ENCODE assay signal across 2 cellular contexts in genomic region chr19:46413262-46414031, GRCh38.
TF ChIP-seq lines count a peak whose summit lies in the region.

Gene CCDC8 (minus strand): TSS chr19:46413564. CDS start chr19:46412810, 754 bp downstream.

TF ChIP-seq in HEK293, 187 proteins besides CTCF, POLR2A, EP300 and RAD21 (continued from another document and continues in another):
- 0 out of 2 replicates have a peak, but pooled peaks have one; percentile 10 for TF ChIP-seq ZNF148 (tag by site-specific recombination; IDR thresholded peaks at IDR 0.05; ENCODE audit: borderline replicate concordance)
- TF ChIP-seq ZNF394 (tag by site-specific recombination; IDR thresholded peaks at IDR 0.05; ENCODE audit: borderline replicate concordance): no peak; the same call in 1 of the 2 replicates
- TF ChIP-seq ZNF529 (tag by site-specific recombination; IDR thresholded peaks at IDR 0.05; ENCODE audit: insufficient replicate concordance): no peak
- TF ChIP-seq ZNF223 (tag by site-specific recombination; IDR thresholded peaks at IDR 0.05): no peak
- peak; percentile 51; the same call in 1 of the 2 replicates for TF ChIP-seq KLF17 (tag by site-specific recombination; IDR thresholded peaks at IDR 0.05)
- TF ChIP-seq ZNF416 (tag by site-specific recombination; IDR thresholded peaks at IDR 0.05): no peak
- TF ChIP-seq ZNF211 (tag by site-specific recombination; IDR thresholded peaks at IDR 0.05; ENCODE audit: low read depth): no peak
- TF ChIP-seq ZNF266 (tag by site-specific recombination; IDR thresholded peaks at IDR 0.05; ENCODE audit: low read depth): no peak
- peak; percentile 93 for TF ChIP-seq GLIS2 (tag by site-specific recombination; IDR thresholded peaks at IDR 0.05)
- no peak for TF ChIP-seq ZNF488 (tag by site-specific recombination; IDR thresholded peaks at IDR 0.05)
- no peak for TF ChIP-seq ZNF184 (tag by site-specific recombination; IDR thresholded peaks at IDR 0.05)
- no peak for TF ChIP-seq ZNF18 (tag by site-specific recombination; IDR thresholded peaks at IDR 0.05)
- TF ChIP-seq PBX3 (CRISPR knock-in tag; IDR thresholded peaks at IDR 0.05): peak; percentile 99

TF ChIP-seq in K562, 482 proteins besides CTCF, POLR2A, EP300 and RAD21 (continued from another document and continues in another):
- TF ChIP-seq AFF1 (IDR thresholded peaks at IDR 0.05; ENCODE audit: low read depth in 1 of 2, partially characterized antibody in 2 of 2): peak; percentile 16 to 56
- TF ChIP-seq PHF8 (IDR thresholded peaks at IDR 0.05; ENCODE audit: borderline replicate concordance, low read length): peak; percentile 82
- TF ChIP-seq TFE3 (CRISPR knock-in tag; IDR thresholded peaks at IDR 0.05): no peak
- no peak for TF ChIP-seq ZBTB8A (IDR thresholded peaks at IDR 0.05; ENCODE audit: partially characterized antibody)
- TF ChIP-seq NBN (IDR thresholded peaks at IDR 0.05; ENCODE audit: low read depth): peak; percentile 67; the same call in 1 of the 2 replicates
- peak in 1 of 2 experiments; percentile 8; a peak in 1 of 4 replicates for TF ChIP-seq FOXK2 (conservative IDR thresholded peaks at IDR 0.05 in 1 of 2, IDR thresholded peaks at IDR 0.05 in 1 of 2; ENCODE audit: low read depth in 2 of 2)
- TF ChIP-seq ZNF512 (tag; IDR thresholded peaks at IDR 0.05): no peak
- peak; percentile 27 for TF ChIP-seq PRDM10 (IDR thresholded peaks at IDR 0.05; ENCODE audit: partially characterized antibody)
- TF ChIP-seq ASH1L (IDR thresholded peaks at IDR 0.05; ENCODE audit: borderline replicate concordance, low read depth, partially characterized antibody): no peak
- TF ChIP-seq HNRNPLL (IDR thresholded peaks at IDR 0.05; ENCODE audit: low read depth, low read length, poor library complexity, severe bottlenecking): peak; percentile 53
- no peak for TF ChIP-seq HEY1 (CRISPR knock-in tag; IDR thresholded peaks at IDR 0.05; ENCODE audit: borderline replicate concordance)
- peak; percentile 100 for TF ChIP-seq ZFX (CRISPR knock-in tag; IDR thresholded peaks at IDR 0.05)
- peak; percentile 87 to 91 for TF ChIP-seq MAZ (CRISPR knock-in tag; conservative IDR thresholded peaks at IDR 0.05 in 1 of 2, IDR thresholded peaks at IDR 0.05 in 1 of 2)
- TF ChIP-seq TRIM28 (IDR thresholded peaks at IDR 0.05): no peak
- TF ChIP-seq EP400 (IDR thresholded peaks at IDR 0.05): peak; percentile 90
- TF ChIP-seq ZBTB33 (CRISPR knock-in tag; IDR thresholded peaks at IDR 0.05): no peak; the same call in 1 of the 2 replicates
- TF ChIP-seq CAMTA2 (CRISPR knock-in tag; conservative IDR thresholded peaks at IDR 0.05): 0 out of 2 replicates have a peak, but pooled peaks have one; percentile 26
- no peak for TF ChIP-seq MECOM (CRISPR knock-in tag; IDR thresholded peaks at IDR 0.05)
- peak; percentile 39; the same call in 1 of the 2 replicates for TF ChIP-seq ZNF134 (CRISPR knock-in tag; conservative IDR thresholded peaks at IDR 0.05)
- peak; percentile 27; the same call in 1 of the 2 replicates for TF ChIP-seq NCOR1 (IDR thresholded peaks at IDR 0.05)
- TF ChIP-seq FUS (optimal IDR thresholded peaks at IDR 0.05; ENCODE audit: low read depth, low read length): no peak
- no peak for TF ChIP-seq MAFF (IDR thresholded peaks at IDR 0.05; ENCODE audit: low read length)
- TF ChIP-seq LEF1 (IDR thresholded peaks at IDR 0.05): peak; percentile 85
- peak; percentile 83 for TF ChIP-seq HMGN3 (IDR thresholded peaks at IDR 0.05; ENCODE audit: borderline replicate concordance, extremely low read depth, insufficient read length, low read depth, low read length)
- 0 out of 2 replicates have a peak, but pooled peaks have one; percentile 8 for TF ChIP-seq ZNF449 (CRISPR knock-in tag; IDR thresholded peaks at IDR 0.05)
- TF ChIP-seq TFAP4 (CRISPR knock-in tag; IDR thresholded peaks at IDR 0.05; ENCODE audit: borderline replicate concordance): peak; percentile 72; the same call in 1 of the 2 replicates
- peak; percentile 83; the same call in 1 of the 2 replicates for TF ChIP-seq ZBTB7A (IDR thresholded peaks at IDR 0.05; ENCODE audit: borderline replicate concordance, control insufficient read depth, low read depth, low read length)
- peak; percentile 96 for TF ChIP-seq TAF7 (tag; IDR thresholded peaks at IDR 0.05)
- no peak for TF ChIP-seq E2F5 (CRISPR knock-in tag; IDR thresholded peaks at IDR 0.05)
